In the genomic region with DNA sequence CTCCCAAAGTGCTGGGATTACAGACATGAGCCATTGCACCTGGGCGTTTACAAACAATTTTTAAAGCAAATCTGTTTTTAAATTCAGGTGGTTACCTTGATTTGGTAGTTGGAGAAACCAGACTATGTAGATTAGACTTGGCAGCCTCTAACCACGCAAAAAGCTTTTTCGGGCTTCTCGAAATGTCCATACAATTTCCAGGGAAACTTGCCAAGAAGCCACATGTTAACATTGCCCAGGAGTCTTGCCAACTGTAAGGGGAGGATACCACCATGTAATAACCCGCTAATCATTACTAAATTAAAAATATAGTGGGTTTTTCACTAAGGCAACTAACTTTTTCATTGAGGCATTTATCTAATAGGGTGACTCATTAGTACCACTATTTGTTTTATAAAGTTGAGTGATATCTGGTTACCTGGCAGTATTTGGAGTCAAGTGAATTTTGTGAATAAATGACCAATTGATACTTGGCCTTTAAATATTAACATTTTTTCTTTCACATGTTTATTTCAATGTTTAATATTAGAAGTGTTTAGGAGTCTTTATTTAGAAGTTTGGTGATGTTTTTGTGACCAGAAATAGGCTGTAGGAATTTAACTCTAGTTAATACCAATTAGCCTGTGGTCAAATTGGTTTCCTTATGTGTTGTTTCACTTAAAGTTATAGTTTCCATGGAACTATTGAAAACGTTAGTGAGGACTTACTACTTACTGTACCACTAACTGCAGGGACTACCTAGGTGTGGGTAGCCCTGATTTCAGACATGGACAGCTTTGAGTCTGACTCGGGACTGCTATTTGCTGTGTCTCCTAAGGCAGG, we compare ENCODE assay signal across 15 cellular contexts.
"Had no signal": no experiment of that assay in that cellular context is flagged by ENCODE, and none has a peak within 500 bp of the region (broad histone marks: within the 10 kb centered on the region; RNA-seq: fewer than 3 reads in every experiment).

No MANE protein-coding gene starts in this region.

- H3K27me3 ChIP-seq: cardiac muscle cell, hepatocyte, stomach had no signal

- H2AFZ ChIP-seq: hepatocyte, parathyroid adenoma had no signal

- H3K27ac ChIP-seq: hepatocyte, parathyroid adenoma, stomach, thoracic aorta, WERI-Rb-1 had no signal

- H3K36me3 ChIP-seq: cardiac muscle cell, left ventricle myocardium inferior, stomach, thoracic aorta, WERI-Rb-1 had no signal

- ATAC-seq: mucosa of descending colon; naive thymus-derived CD4-positive, alpha-beta T cell had no signal

- H3K9me3 ChIP-seq: left ventricle myocardium inferior, mucosa of descending colon, stomach, thoracic aorta had no signal

- H3K4me2 ChIP-seq: hepatocyte had no signal

- FAIRE-seq: astrocyte had no signal

- H3K9ac ChIP-seq: parathyroid adenoma had no signal

- H3K79me2 ChIP-seq: parathyroid adenoma had no signal

- DNase-seq: activated CD4-positive, alpha-beta memory T cell treated with anti-CD3 and anti-CD28 coated beads for 36 hours; activated naive CD4-positive, alpha-beta T cell treated with anti-CD3 and anti-CD28 coated beads, Interleukin-2, amount 10 ng/mL, durations not matched to agents 7 days and 5 days; activated T-cell treated with anti-CD3 and anti-CD28 coated beads, Interleukin-2, amount 50 U/mL, for 24 hours; endodermal cell; left ventricle myocardium inferior; mucosa of descending colon; naive thymus-derived CD4-positive, alpha-beta T cell; stimulated activated CD4-positive, alpha-beta T cell treated with anti-CD3 and anti-CD28 coated beads, Interleukin-1b, Interleukin-23, amount 100 ng/mL, for 48 hours; stomach; WERI-Rb-1 had no signal

- H3K4me1 ChIP-seq: parathyroid adenoma had no signal

- H3K4me3 ChIP-seq: cardiac muscle cell, hepatocyte, left ventricle myocardium inferior, mucosa of descending colon, stomach, thoracic aorta had no signal
